8 cellular contexts compared by ENCODE assay signal in genomic region chr10:987906-988666, GRCh38. TPM values are rescaled to one million over a fixed set of nuclear protein-coding genes. Genes with fewer than 3 reads are reported as not detected.
DNase-seq lines count a peak whose midpoint lies in the region; ATAC-seq and TF ChIP-seq lines count a peak whose summit lies in the region.

Gene GTPBP4, plus strand, starts transcription at chr10:988434. Its CDS starts 46 bp downstream, at chr10:988480.

- peak within 1 kb of the TSS; percentile 97 to 99 for H3K4me3 ChIP-seq in cardiac fibroblast (replicated peaks in 1 of 2; ENCODE audit: low read depth in 2 of 2, low read length in 2 of 2)

- H3K27me3 Mint-ChIP-seq in WTC11 (ENCODE audit: low read depth) (no peaks in the 10 kb centered on the region), immature natural killer cell (ENCODE audit: low read depth in 3 of 3) (peaks cover 3 to 19% (median 4%) of the 10 kb centered on the region in 3 donors)

- POLR2A ChIA-PET in WTC11 (lab: Charles Lee): interaction anchor here (0.6 to 1.1 kb wide), 3 partner anchors 14 to 33 kb away, joined by 3 to 4 read pairs (median 4); no protein-coding TSS in a partner anchor

- DNase-seq in AG08395 (ENCODE audit: low spot score): peak; percentile 98
- peak; percentile 90 for DNase-seq in NCI-H2196 (lab: John Stamatoyannopoulos, UW; ENCODE audit: unreplicated experiment)
- peak; percentile 94 for DNase-seq in WTC11 (ENCODE audit: low spot score)
- peak; percentile 98 for DNase-seq in cardiac fibroblast (ENCODE audit: low read depth in 2 of 2)
- DNase-seq in immature natural killer cell: peak; percentile 93 to 95 (median 94)
- peak; percentile 88 for DNase-seq in smooth muscle cell of the brain vasculature (ENCODE audit: low read depth, low spot score)

- H3K4me1 Mint-ChIP-seq in WTC11 (peaks cover 26% of the 10 kb centered on the region), immature natural killer cell (peaks cover 42 to 47% of the 10 kb centered on the region in 2 donors)

- no peaks in the 10 kb centered on the region for H3K9me3 Mint-ChIP-seq in WTC11
- no peaks in the 10 kb centered on the region for H3K9me3 Mint-ChIP-seq in immature natural killer cell

- TF ChIP-seq CTCF in WTC11 (IDR thresholded peaks at IDR 0.05) (no peak), cardiac fibroblast (IDR thresholded peaks at IDR 0.05; ENCODE audit: low read depth, low read length) (no peak)

- ATAC-seq in GM18870 (IDR thresholded peaks at IDR 0.05; ENCODE audit: unreplicated experiment): peak; percentile 89
- peak; percentile 94 for ATAC-seq in HG03135 (IDR thresholded peaks at IDR 0.05; ENCODE audit: unreplicated experiment)
- peak; percentile 95 for ATAC-seq in WTC11

- peaks cover 25% of the 10 kb centered on the region for H3K36me3 Mint-ChIP-seq in WTC11
- H3K36me3 Mint-ChIP-seq in immature natural killer cell: no peaks in the 10 kb centered on the region

- CTCF ChIA-PET in WTC11 (lab: Charles Lee): interaction anchor here (1.0 to 1.4 kb wide), 4 partner anchors 62 to 572 kb away, joined by 3 to 4 read pairs (median 3); no protein-coding TSS in a partner anchor

- H3K4me3 Mint-ChIP-seq in WTC11 (peak within 1 kb of the TSS; percentile 95), immature natural killer cell (peak within 1 kb of the TSS; percentile 95 to 97 (median 96))

- H3K27ac Mint-ChIP-seq in WTC11 (peak within 1 kb of the TSS; percentile 98), immature natural killer cell (peak within 1 kb of the TSS; percentile 90 to 98 (median 96))

TF ChIP-seq in WTC11, 78 proteins besides CTCF, POLR2A, EP300 and RAD21 (continues in another document):
- TF ChIP-seq ZNF512 (CRISPR knock-in tag; IDR thresholded peaks at IDR 0.05; ENCODE audit: borderline replicate concordance) (no peak), RORB (CRISPR knock-in tag; IDR thresholded peaks at IDR 0.05) (no peak), TEAD1 (CRISPR knock-in tag; IDR thresholded peaks at IDR 0.05) (peak; percentile 86), SP1 (CRISPR knock-in tag; conservative IDR thresholded peaks at IDR 0.05) (peak; percentile 69), ZNF396 (CRISPR knock-in tag; IDR thresholded peaks at IDR 0.05; ENCODE audit: borderline replicate concordance) (no peak), ZNF317 (CRISPR knock-in tag; IDR thresholded peaks at IDR 0.05; ENCODE audit: borderline replicate concordance, low read depth) (no peak), EMX1 (CRISPR knock-in tag; IDR thresholded peaks at IDR 0.05) (no peak), FOXP4 (CRISPR knock-in tag; IDR thresholded peaks at IDR 0.05) (no peak; the same call in 1 of the 2 replicates), FOXP1 (CRISPR knock-in tag; IDR thresholded peaks at IDR 0.05; ENCODE audit: borderline replicate concordance) (peak; percentile 90), TCF7 (CRISPR knock-in tag; IDR thresholded peaks at IDR 0.05; ENCODE audit: low read depth) (0 out of 2 replicates have a peak, but pooled peaks have one; percentile 38), E2F4 (CRISPR knock-in tag; IDR thresholded peaks at IDR 0.05; ENCODE audit: borderline replicate concordance, low read depth) (no peak), MAX (CRISPR knock-in tag; IDR thresholded peaks at IDR 0.05) (peak; percentile 95), ZNF281 (CRISPR knock-in tag; IDR thresholded peaks at IDR 0.05) (peak; percentile 61; the same call in 1 of the 2 replicates), ESRRA (CRISPR knock-in tag; IDR thresholded peaks at IDR 0.05; ENCODE audit: borderline replicate concordance) (peak; percentile 77), ZMAT4 (CRISPR knock-in tag; IDR thresholded peaks at IDR 0.05) (no peak), ZNF219 (CRISPR knock-in tag; IDR thresholded peaks at IDR 0.05; ENCODE audit: borderline replicate concordance) (no peak), HMGXB4 (CRISPR knock-in tag; IDR thresholded peaks at IDR 0.05) (peak; percentile 86; the same call in 1 of the 2 replicates)

RNA-seq across cellular contexts. Expression of gene GTPBP4, which starts in this region (rescaled TPM):
- 79.5 to 97.4 TPM (median 81.6 TPM) in 3 replicates for total RNA-seq in WTC11 (2021)
- polyA plus RNA-seq in immature natural killer cell: 10 to 100 TPM; 10.5 to 22.5 (median 18.3) TPM

Comparison
In these comparisons a context has a peak if more than half of its experiments do, and no peak if none do; other contexts are left out.
1. Peak in every context shown above with its lines: DNase-seq, ATAC-seq and H3K4me3 ChIP-seq.